In genomic region chr12:103012884-103013283, GRCh38 we compare ENCODE assay signal across 19 cellular contexts.
A peak's percentile ranks its signal among the peaks of the same experiment; 100 is the strongest.
DNase-seq lines count a peak whose midpoint lies in the region; ATAC-seq and TF ChIP-seq lines count a peak whose summit lies in the region.
"Had no signal": no experiment of that assay in that cellular context is flagged by ENCODE, and none has a peak within 500 bp of the region (broad histone marks: within the 10 kb centered on the region; RNA-seq: fewer than 3 reads in every experiment).

No MANE protein-coding gene starts in this region.

- H3K4me1 Mint-ChIP-seq in nephron progenitor cell = peaks cover 28% of the 10 kb centered on the region
- H3K4me1 Mint-ChIP-seq: activated T-helper 17 cell treated with anti-CD3 and anti-CD28 coated beads, Interleukin-2, amount 50 U/mL, for 72 hours had no signal

- ATAC-seq in GM18870 (IDR thresholded peaks at IDR 0.05; ENCODE audit: unreplicated experiment) = no peak
- no peak for ATAC-seq in HG03135 (IDR thresholded peaks at IDR 0.05; ENCODE audit: unreplicated experiment)
- ATAC-seq: activated T-helper 17 cell treated with anti-CD3 and anti-CD28 coated beads, Interleukin-2, amount 50 U/mL, for 72 hours had no signal

- peak; percentile 4 for DNase-seq in ELF-1 (ENCODE audit: low read depth, low spot score)
- DNase-seq in NCI-H748 (lab: John Stamatoyannopoulos, UW; ENCODE audit: unreplicated experiment) = peak; percentile 66
- DNase-seq in head of caudate nucleus = peak in 41 of 42 donors; percentile 4 to 80 (median 42)
- peak; percentile 29 for DNase-seq in nephron progenitor cell
- no peak for DNase-seq in HUDEP-2 (lab: John Stamatoyannopoulos, UW; ENCODE audit: unreplicated experiment in 76 of 76)
- DNase-seq in amniotic stem cell (lab: John Stamatoyannopoulos, UW) = no peak
- DNase-seq: activated CD4-positive, alpha-beta T cell treated with anti-CD3 and anti-CD28 coated beads for 1 hour; CD4-positive, alpha-beta memory T cell; effector CD8-positive, alpha-beta T cell; glutamatergic neuron; IMR-90; MG63; NCI-H2029 treated with DMSO at 0.1 percent for 48 hours; OCI-M1; sigmoid colon had no signal

- H3K27me3 Mint-ChIP-seq in nephron progenitor cell (ENCODE audit: low read depth, poor library complexity) = peaks cover 12% of the 10 kb centered on the region
- H3K27me3 Mint-ChIP-seq: CD4-positive, alpha-beta memory T cell had no signal

- no peaks in the 10 kb centered on the region for H3K9me3 Mint-ChIP-seq in nephron progenitor cell
- H3K9me3 Mint-ChIP-seq: stimulated activated naive CD8-positive, alpha-beta T cell treated with anti-CD3 and anti-CD28 coated beads, Interleukin-15, Interleukin-2, amounts not matched to agents 100 ng/mL and 50 ng/mL, for 24 hours had no signal

- H3K36me3 Mint-ChIP-seq in nephron progenitor cell (ENCODE audit: low read depth) = no peaks in the 10 kb centered on the region
- H3K36me3 Mint-ChIP-seq: CD4-positive, alpha-beta memory T cell had no signal

- no peak overlapping the region for H3K4me3 Mint-ChIP-seq in nephron progenitor cell
- H3K4me3 Mint-ChIP-seq: activated T-helper 17 cell treated with anti-CD3 and anti-CD28 coated beads, Interleukin-2, amount 50 U/mL, for 72 hours; CD4-positive, alpha-beta memory T cell; stimulated activated naive CD8-positive, alpha-beta T cell treated with anti-CD3 and anti-CD28 coated beads, Interleukin-15, Interleukin-2, amounts not matched to agents 100 ng/mL and 50 ng/mL, for 24 hours had no signal

- no peak for TF ChIP-seq CTCF in nephron progenitor cell (IDR thresholded peaks at IDR 0.05)

- intact Hi-C loops in head of caudate nucleus (cut with DNase I) = loop anchor here (2.0 kb wide), 1 partner anchor 48 kb away; no protein-coding TSS in a partner anchor

- H3K27ac Mint-ChIP-seq in nephron progenitor cell = no peak overlapping the region
- H3K27ac Mint-ChIP-seq: activated T-helper 17 cell treated with anti-CD3 and anti-CD28 coated beads, Interleukin-2, amount 50 U/mL, for 72 hours; CD4-positive, alpha-beta memory T cell; stimulated activated naive CD8-positive, alpha-beta T cell treated with anti-CD3 and anti-CD28 coated beads, Interleukin-15, Interleukin-2, amounts not matched to agents 100 ng/mL and 50 ng/mL, for 24 hours had no signal

Comparison
In these comparisons a context has a peak if more than half of its experiments do, and no peak if none do; other contexts are left out.
1. DNase-seq: peak in ELF-1 (single experiment), NCI-H748 (single experiment), head of caudate nucleus (41 of 42) and nephron progenitor cell (single experiment); none in HUDEP-2 (0 of 76) and amniotic stem cell (single experiment).